In genomic region chr17:44354582-44355309, GRCh38 we compare ENCODE assay signal across 8 cellular contexts. TPM values are rescaled to one million over a fixed set of nuclear protein-coding genes. Genes with fewer than 3 reads are reported as not detected.
DNase-seq lines count a peak whose midpoint lies in the region; ATAC-seq and TF ChIP-seq lines count a peak whose summit lies in the region.

No MANE protein-coding gene starts in this region.

- intact Hi-C loops in Right ventricle myocardium inferior (cut with DNase I), result no loop called here

- ATAC-seq in Right ventricle myocardium inferior (no peak), HG02970 (IDR thresholded peaks at IDR 0.05; ENCODE audit: low FRiP score, unreplicated experiment) (no peak), HG02852 (IDR thresholded peaks at IDR 0.05; ENCODE audit: unreplicated experiment) (no peak)
- ATAC-seq in stimulated activated naive CD8-positive, alpha-beta T cell treated with anti-CD3 and anti-CD28 coated beads, Interleukin-15, Interleukin-2, amounts not matched to agents 100 U/mL and 50 U/mL, for 24 hours, result no peak

- H3K9me3 ChIP-seq in right atrium auricular region, result no peaks in the 10 kb centered on the region

- TF ChIP-seq CTCF in right atrium auricular region (IDR thresholded peaks at IDR 0.05), result peak in 1 of 2 donors; percentile 50

- H3K4me1 ChIP-seq in right atrium auricular region, result no peaks in the 10 kb centered on the region

- peak; percentile 74 for DNase-seq in Right ventricle myocardium inferior (ENCODE audit: missing footprints)
- no peak for DNase-seq in right atrium auricular region (ENCODE audit: low spot score)
- DNase-seq in activated gamma-delta T cell (lab: John Stamatoyannopoulos, UW), result peak; percentile 37
- peak; percentile 87 for DNase-seq in iPS-NIHi7 (ENCODE audit: extremely low spot score)
- DNase-seq in stimulated activated naive CD8-positive, alpha-beta T cell treated with anti-CD3 and anti-CD28 coated beads, Interleukin-15, Interleukin-2, amounts not matched to agents 100 U/mL and 50 U/mL, for 24 hours, result peak; percentile 79
- no peak for DNase-seq in kidney glomerular epithelial cell (lab: John Stamatoyannopoulos, UW)

- H3K4me3 ChIP-seq in right atrium auricular region, result peak overlapping the region in 1 of 2 donors; percentile 52

- H3K27ac ChIP-seq in right atrium auricular region, result no peak overlapping the region

- no peaks in the 10 kb centered on the region for H3K27me3 ChIP-seq in right atrium auricular region

- H3K36me3 ChIP-seq in right atrium auricular region, result peaks cover 27% of the 10 kb centered on the region

RNA-seq across cellular contexts. Expression of gene FAM171A2, which starts 8.9 kb away (rescaled TPM):
- 0.70 TPM for total RNA-seq in Right ventricle myocardium inferior
- total RNA-seq in right atrium auricular region, result 1 to 10 TPM; 2.4 to 3.3 TPM

RNA-seq across cellular contexts. Expression of gene GRN, which starts 9.6 kb away (rescaled TPM):
- total RNA-seq in Right ventricle myocardium inferior (150 TPM), right atrium auricular region (100 to 1,000 TPM; 258 to 290 TPM)

RNA-seq across cellular contexts. Expression of gene SLC25A39, which starts 30.1 kb away (rescaled TPM):
- 50.6 TPM for total RNA-seq in Right ventricle myocardium inferior
- 10 to 100 TPM; 60.4 to 83.3 TPM for total RNA-seq in right atrium auricular region

RNA-seq across cellular contexts. Expression of gene ITGA2B, which starts 34.7 kb away (rescaled TPM):
- total RNA-seq in Right ventricle myocardium inferior (0.78 TPM), right atrium auricular region (1 to 10 TPM; 1.0 to 2.6 TPM)

RNA-seq across cellular contexts. Expression of gene RUNDC3A, which starts 46.3 kb away (rescaled TPM):
- 0.49 TPM for total RNA-seq in Right ventricle myocardium inferior
- 1 to 10 TPM; 1.7 to 4.5 TPM for total RNA-seq in right atrium auricular region

Comparison
In these comparisons a context has a peak if more than half of its experiments do, and no peak if none do; other contexts are left out.
1. DNase-seq: peak in Right ventricle myocardium inferior (single experiment), activated gamma-delta T cell (single experiment), iPS-NIHi7 (single experiment) and stimulated activated naive CD8-positive, alpha-beta T cell treated with anti-CD3 and anti-CD28 coated beads, Interleukin-15, Interleukin-2, amounts not matched to agents 100 U/mL and 50 U/mL, for 24 hours (single experiment); none in right atrium auricular region (single experiment) and kidney glomerular epithelial cell (single experiment).